ENCODE assay signal across 1 cellular context in genomic region chrX:78046362-78046761, GRCh38.
TF ChIP-seq lines count a peak whose summit lies in the region.

No MANE protein-coding gene starts in this region.

TF ChIP-seq in GM23338, 12 proteins besides CTCF, POLR2A, EP300 and RAD21:
- TF ChIP-seq REST (IDR thresholded peaks at IDR 0.05; ENCODE audit: unreplicated experiment) (no peak), NANOG (IDR thresholded peaks at IDR 0.05; ENCODE audit: borderline replicate concordance) (no peak), ETS1 (IDR thresholded peaks at IDR 0.05) (no peak), CREB1 (CRISPR knock-in tag; IDR thresholded peaks at IDR 0.05; ENCODE audit: low read depth) (no peak), EZH2phosphoT487 (IDR thresholded peaks at IDR 0.05; ENCODE audit: unreplicated experiment) (no peak), POLR2AphosphoS5 (IDR thresholded peaks at IDR 0.05; ENCODE audit: low read depth) (no peak), ZNF331 (CRISPR knock-in tag; IDR thresholded peaks at IDR 0.05; ENCODE audit: low read depth) (no peak), STAT1 (IDR thresholded peaks at IDR 0.05; ENCODE audit: unreplicated experiment) (no peak), JUNB (IDR thresholded peaks at IDR 0.05; ENCODE audit: unreplicated experiment) (no peak), ZNF114 (CRISPR knock-in tag; IDR thresholded peaks at IDR 0.05) (no peak), EZH2 (IDR thresholded peaks at IDR 0.05; ENCODE audit: low read depth, unreplicated experiment) (no peak)
- TF ChIP-seq, protein P1, sequence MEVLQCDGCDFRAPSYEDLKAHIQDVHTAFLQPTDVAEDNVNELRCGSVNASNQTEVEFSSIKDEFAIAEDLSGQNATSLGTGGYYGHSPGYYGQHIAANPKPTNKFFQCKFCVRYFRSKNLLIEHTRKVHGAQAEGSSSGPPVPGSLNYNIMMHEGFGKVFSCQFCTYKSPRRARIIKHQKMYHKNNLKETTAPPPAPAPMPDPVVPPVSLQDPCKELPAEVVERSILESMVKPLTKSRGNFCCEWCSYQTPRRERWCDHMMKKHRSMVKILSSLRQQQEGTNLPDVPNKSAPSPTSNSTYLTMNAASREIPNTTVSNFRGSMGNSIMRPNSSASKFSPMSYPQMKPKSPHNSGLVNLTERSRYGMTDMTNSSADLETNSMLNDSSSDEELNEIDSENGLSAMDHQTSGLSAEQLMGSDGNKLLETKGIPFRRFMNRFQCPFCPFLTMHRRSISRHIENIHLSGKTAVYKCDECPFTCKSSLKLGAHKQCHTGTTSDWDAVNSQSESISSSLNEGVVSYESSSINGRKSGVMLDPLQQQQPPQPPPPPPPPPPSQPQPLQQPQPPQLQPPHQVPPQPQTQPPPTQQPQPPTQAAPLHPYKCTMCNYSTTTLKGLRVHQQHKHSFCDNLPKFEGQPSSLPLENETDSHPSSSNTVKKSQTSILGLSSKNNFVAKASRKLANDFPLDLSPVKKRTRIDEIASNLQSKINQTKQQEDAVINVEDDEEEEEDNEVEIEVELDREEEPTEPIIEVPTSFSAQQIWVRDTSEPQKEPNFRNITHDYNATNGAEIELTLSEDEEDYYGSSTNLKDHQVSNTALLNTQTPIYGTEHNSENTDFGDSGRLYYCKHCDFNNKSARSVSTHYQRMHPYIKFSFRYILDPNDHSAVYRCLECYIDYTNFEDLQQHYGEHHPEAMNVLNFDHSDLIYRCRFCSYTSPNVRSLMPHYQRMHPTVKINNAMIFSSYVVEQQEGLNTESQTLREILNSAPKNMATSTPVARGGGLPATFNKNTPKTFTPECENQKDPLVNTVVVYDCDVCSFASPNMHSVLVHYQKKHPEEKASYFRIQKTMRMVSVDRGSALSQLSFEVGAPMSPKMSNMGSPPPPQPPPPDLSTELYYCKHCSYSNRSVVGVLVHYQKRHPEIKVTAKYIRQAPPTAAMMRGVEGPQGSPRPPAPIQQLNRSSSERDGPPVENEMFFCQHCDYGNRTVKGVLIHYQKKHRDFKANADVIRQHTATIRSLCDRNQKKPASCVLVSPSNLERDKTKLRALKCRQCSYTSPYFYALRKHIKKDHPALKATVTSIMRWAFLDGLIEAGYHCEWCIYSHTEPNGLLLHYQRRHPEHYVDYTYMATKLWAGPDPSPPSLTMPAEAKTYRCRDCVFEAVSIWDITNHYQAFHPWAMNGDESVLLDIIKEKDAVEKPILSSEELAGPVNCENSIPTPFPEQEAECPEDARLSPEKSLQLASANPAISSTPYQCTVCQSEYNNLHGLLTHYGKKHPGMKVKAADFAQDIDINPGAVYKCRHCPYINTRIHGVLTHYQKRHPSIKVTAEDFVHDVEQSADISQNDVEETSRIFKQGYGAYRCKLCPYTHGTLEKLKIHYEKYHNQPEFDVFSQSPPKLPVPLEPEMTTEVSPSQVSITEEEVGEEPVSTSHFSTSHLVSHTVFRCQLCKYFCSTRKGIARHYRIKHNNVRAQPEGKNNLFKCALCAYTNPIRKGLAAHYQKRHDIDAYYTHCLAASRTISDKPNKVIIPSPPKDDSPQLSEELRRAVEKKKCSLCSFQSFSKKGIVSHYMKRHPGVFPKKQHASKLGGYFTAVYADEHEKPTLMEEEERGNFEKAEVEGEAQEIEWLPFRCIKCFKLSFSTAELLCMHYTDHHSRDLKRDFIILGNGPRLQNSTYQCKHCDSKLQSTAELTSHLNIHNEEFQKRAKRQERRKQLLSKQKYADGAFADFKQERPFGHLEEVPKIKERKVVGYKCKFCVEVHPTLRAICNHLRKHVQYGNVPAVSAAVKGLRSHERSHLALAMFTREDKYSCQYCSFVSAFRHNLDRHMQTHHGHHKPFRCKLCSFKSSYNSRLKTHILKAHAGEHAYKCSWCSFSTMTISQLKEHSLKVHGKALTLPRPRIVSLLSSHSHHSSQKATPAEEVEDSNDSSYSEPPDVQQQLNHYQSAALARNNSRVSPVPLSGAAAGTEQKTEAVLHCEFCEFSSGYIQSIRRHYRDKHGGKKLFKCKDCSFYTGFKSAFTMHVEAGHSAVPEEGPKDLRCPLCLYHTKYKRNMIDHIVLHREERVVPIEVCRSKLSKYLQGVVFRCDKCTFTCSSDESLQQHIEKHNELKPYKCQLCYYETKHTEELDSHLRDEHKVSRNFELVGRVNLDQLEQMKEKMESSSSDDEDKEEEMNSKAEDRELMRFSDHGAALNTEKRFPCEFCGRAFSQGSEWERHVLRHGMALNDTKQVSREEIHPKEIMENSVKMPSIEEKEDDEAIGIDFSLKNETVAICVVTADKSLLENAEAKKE (CRISPR knock-in tag; IDR thresholded peaks at IDR 0.05): no peak
TF ChIP-seq in GM23338: peak in this region for 0.
